In genomic region chr9:123187131-123187530, GRCh38 we compare ENCODE assay signal across 19 cellular contexts.
"Had no signal": no experiment of that assay in that cellular context is flagged by ENCODE, and none has a peak within 500 bp of the region (broad histone marks: within the 10 kb centered on the region; RNA-seq: fewer than 3 reads in every experiment).

No MANE protein-coding gene starts in this region.

- H3K36me3 ChIP-seq: esophagus muscularis mucosa, gastrocnemius medialis, left ventricle myocardium inferior, neutrophil, tibial artery, upper lobe of left lung, uterus had no signal

- DNase-seq: effector memory CD4-positive, alpha-beta T cell; gastrocnemius medialis; glutamatergic neuron; immature natural killer cell; left ventricle myocardium inferior; mesendoderm; naive thymus-derived CD4-positive, alpha-beta T cell; posterior cingulate gyrus; stimulated activated CD4-positive, alpha-beta T cell treated with anti-CD3 and anti-CD28 coated beads, Interleukin-12 subunit alpha, Interleukin-12 subunit beta, amount 100 ng/mL, for 4 hours; tibial artery; upper lobe of left lung; uterus had no signal

- H3K27me3 Mint-ChIP-seq: naive thymus-derived CD4-positive, alpha-beta T cell; stimulated activated naive CD8-positive, alpha-beta T cell treated with anti-CD3 and anti-CD28 coated beads, Interleukin-15, Interleukin-2, amounts not matched to agents 100 ng/mL and 50 ng/mL, for 24 hours had no signal

- FAIRE-seq: endometrium, keratinocyte had no signal

- ATAC-seq: gastrocnemius medialis; naive thymus-derived CD4-positive, alpha-beta T cell; sciatic nerve had no signal

- H3K4me1 Mint-ChIP-seq: immature natural killer cell had no signal

- H3K27ac ChIP-seq: esophagus muscularis mucosa, gastrocnemius medialis, left ventricle myocardium inferior, neutrophil, tibial artery, upper lobe of left lung, uterus had no signal

- H3K9me3 ChIP-seq: esophagus muscularis mucosa, gastrocnemius medialis, left ventricle myocardium inferior, neutrophil, tibial artery, upper lobe of left lung, uterus had no signal

- H3K4me3 ChIP-seq: esophagus muscularis mucosa, gastrocnemius medialis, left ventricle myocardium inferior, lung, tibial artery, upper lobe of left lung, uterus had no signal

- H3K9me3 Mint-ChIP-seq: immature natural killer cell; stimulated activated naive CD8-positive, alpha-beta T cell treated with anti-CD3 and anti-CD28 coated beads, Interleukin-15, Interleukin-2, amounts not matched to agents 100 ng/mL and 50 ng/mL, for 24 hours had no signal

- H3K4me3 Mint-ChIP-seq: immature natural killer cell; naive thymus-derived CD4-positive, alpha-beta T cell; stimulated activated naive CD8-positive, alpha-beta T cell treated with anti-CD3 and anti-CD28 coated beads, Interleukin-15, Interleukin-2, amounts not matched to agents 100 ng/mL and 50 ng/mL, for 24 hours had no signal

- H3K27ac Mint-ChIP-seq: immature natural killer cell; stimulated activated naive CD8-positive, alpha-beta T cell treated with anti-CD3 and anti-CD28 coated beads, Interleukin-15, Interleukin-2, amounts not matched to agents 100 ng/mL and 50 ng/mL, for 24 hours had no signal

- H3K4me1 ChIP-seq: esophagus muscularis mucosa, gastrocnemius medialis, left ventricle myocardium inferior, tibial artery, upper lobe of left lung, uterus had no signal

- H3K27me3 ChIP-seq: esophagus muscularis mucosa, gastrocnemius medialis, neutrophil, tibial artery, upper lobe of left lung, uterus had no signal
